Comparison of ENCODE assay signal across 8 cellular contexts in the genomic region with DNA sequence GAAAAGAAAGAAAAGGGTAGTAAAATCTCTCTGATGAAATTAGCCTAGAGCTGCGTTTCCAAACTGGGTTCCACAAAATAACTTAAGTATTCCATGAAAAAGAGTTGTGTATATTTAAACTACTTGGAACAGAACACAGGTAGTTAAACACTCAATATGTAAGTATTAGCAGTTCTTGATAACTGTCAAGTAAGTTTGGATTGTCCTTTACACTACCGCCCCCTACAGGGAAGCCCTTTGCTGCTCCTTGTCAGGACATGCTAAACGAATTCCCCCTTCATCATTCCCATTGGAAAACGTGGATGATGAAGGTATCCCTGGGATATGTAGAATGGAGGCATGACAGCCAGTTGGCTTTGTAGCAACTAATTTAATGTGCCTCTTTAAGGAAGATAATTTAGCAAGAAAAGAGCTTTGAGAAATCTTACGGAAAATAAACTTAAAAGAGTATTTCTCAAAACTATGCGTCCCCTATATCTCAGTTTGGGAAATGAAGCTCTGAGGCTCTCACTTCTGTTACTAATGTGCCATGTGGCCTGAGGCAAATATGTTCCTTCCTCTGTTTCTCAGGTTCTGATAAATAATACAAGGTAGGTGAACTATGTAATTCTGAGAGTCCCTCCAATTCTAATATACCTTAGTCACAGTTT. TPM values are rescaled to one million over a fixed set of nuclear protein-coding genes. Genes with fewer than 3 reads are reported as not detected.
DNase-seq lines count a peak whose midpoint lies in the region; ATAC-seq and TF ChIP-seq lines count a peak whose summit lies in the region.

No MANE protein-coding gene starts in this region.

- peak; percentile 97 for TF ChIP-seq CTCF in DND-41 (IDR thresholded peaks at IDR 0.05; ENCODE audit: borderline replicate concordance, extremely low read depth, low read length, poor library complexity, severe bottlenecking)
- TF ChIP-seq CTCF in WERI-Rb-1 (IDR thresholded peaks at IDR 0.05; ENCODE audit: low read depth, low read length): peak; percentile 75
- TF ChIP-seq CTCF in cardiac fibroblast (IDR thresholded peaks at IDR 0.05; ENCODE audit: low read depth, low read length): peak; percentile 86
- TF ChIP-seq CTCF in lower lobe of right lung (IDR thresholded peaks at IDR 0.05): peak; percentile 66

- H3K4me3 ChIP-seq in DND-41 (ENCODE audit: low read depth in 1 of 2, low read length in 2 of 2) (no peak overlapping the region), WERI-Rb-1 (ENCODE audit: low read depth, low read length) (no peak overlapping the region), cardiac fibroblast (replicated peaks in 1 of 2; ENCODE audit: low read depth in 2 of 2, low read length in 2 of 2) (no peak overlapping the region), lower lobe of right lung (no peak overlapping the region)
- H3K4me3 ChIP-seq in Jurkat, Clone E6-1 (ENCODE audit: low read length): no peak overlapping the region

- H3K9me3 ChIP-seq in DND-41 (ENCODE audit: insufficient read depth, low read length, severe bottlenecking) (no peaks in the 10 kb centered on the region), WERI-Rb-1 (ENCODE audit: severe bottlenecking) (no peaks in the 10 kb centered on the region), lower lobe of right lung (no peaks in the 10 kb centered on the region)

- intact Hi-C loops in lower lobe of right lung (cut with DNase I): no loop called here

- no peak overlapping the region for H3K9ac ChIP-seq in DND-41 (ENCODE audit: low read depth, low read length)

- no peaks in the 10 kb centered on the region; the same call in 1 of the 2 replicates for H4K20me1 ChIP-seq in DND-41 (ENCODE audit: insufficient read depth, low read length)

- H3K36me3 ChIP-seq in DND-41 (ENCODE audit: insufficient read depth, low read length): peaks cover 83% of the 10 kb centered on the region
- H3K36me3 ChIP-seq in WERI-Rb-1: peaks cover 76% of the 10 kb centered on the region
- H3K36me3 ChIP-seq in lower lobe of right lung: peaks cover 75% of the 10 kb centered on the region

- no peak overlapping the region for H3K4me2 ChIP-seq in DND-41 (ENCODE audit: insufficient read depth, low read length)

- H3K4me1 ChIP-seq in DND-41 (ENCODE audit: insufficient read depth, low read length) (0 out of 2 replicates have a peak, but pooled peaks cover 4% of the 10 kb centered on the region), lower lobe of right lung (peaks cover 15% of the 10 kb centered on the region)

- no peak overlapping the region for H2AFZ ChIP-seq in DND-41 (ENCODE audit: low read depth, low read length)

- H3K27me3 ChIP-seq in DND-41 (ENCODE audit: insufficient read depth, low read length, poor library complexity): no peaks in the 10 kb centered on the region
- H3K27me3 ChIP-seq in WERI-Rb-1 (ENCODE audit: insufficient read depth, low read depth, severe bottlenecking): no peaks in the 10 kb centered on the region
- H3K27me3 ChIP-seq in lower lobe of right lung (ENCODE audit: low read depth): no peaks in the 10 kb centered on the region

- ATAC-seq in DND-41 (ENCODE audit: insufficient read depth, low read depth): peak; percentile 78
- ATAC-seq in lower lobe of right lung: peak; percentile 74
- no peak for ATAC-seq in HG02981 (IDR thresholded peaks at IDR 0.05; ENCODE audit: unreplicated experiment)
- ATAC-seq in HG02642 (IDR thresholded peaks at IDR 0.05; ENCODE audit: poor library complexity, unreplicated experiment): no peak

- H3K79me2 ChIP-seq in DND-41 (ENCODE audit: insufficient read depth, low read length): peaks cover 25% of the 10 kb centered on the region

- DNase-seq in DND-41 (peak; percentile 78), WERI-Rb-1 (peak; percentile 78), cardiac fibroblast (ENCODE audit: low read depth in 2 of 2) (peak; percentile 81 to 85), lower lobe of right lung (no peak)
- DNase-seq in Jurkat, Clone E6-1 (ENCODE audit: low read depth, low spot score): peak; percentile 75
- peak; percentile 41 for DNase-seq in stimulated activated CD8-positive, alpha-beta memory T cell treated with anti-CD3 and anti-CD28 coated beads, Interleukin-12 subunit alpha, Interleukin-12 subunit beta, amount 100 ng/mL, for 24 hours (ENCODE audit: extremely low read depth)

- peak overlapping the region; percentile 20; the same call in 1 of the 2 replicates for H3K27ac ChIP-seq in DND-41 (ENCODE audit: low read length)
- no peak overlapping the region for H3K27ac ChIP-seq in WERI-Rb-1
- H3K27ac ChIP-seq in lower lobe of right lung: no peak overlapping the region

RNA-seq across cellular contexts. Expression of gene NCBP3, which starts 18.8 kb away (rescaled TPM):
- polyA plus RNA-seq in Jurkat, Clone E6-1 (2012; ENCODE audit: insufficient read depth, insufficient read length): 45.4 TPM
- 40.3 TPM for total RNA-seq in lower lobe of right lung

RNA-seq across cellular contexts. Expression of gene ITGAE, which starts 26.3 kb away (rescaled TPM):
- 51.6 TPM for polyA plus RNA-seq in Jurkat, Clone E6-1 (2012; ENCODE audit: insufficient read depth, insufficient read length)
- total RNA-seq in lower lobe of right lung: 35.4 TPM

Comparison
In these comparisons a context has a peak if more than half of its experiments do, and no peak if none do; other contexts are left out.
1. ATAC-seq: peak in DND-41 (single experiment) and lower lobe of right lung (2 of 2); none in HG02981 (single experiment) and HG02642 (single experiment).
2. Peak in every context shown above with its lines, with median percentiles within 50 percentile points of each other: CTCF ChIP-seq.